ENCODE assay signal across 14 cellular contexts in genomic region chr5:2029206-2029605, GRCh38.
DNase-seq lines count a peak whose midpoint lies in the region; TF ChIP-seq lines count a peak whose summit lies in the region.
"Had no signal": no experiment of that assay in that cellular context is flagged by ENCODE, and none has a peak within 500 bp of the region (broad histone marks: within the 10 kb centered on the region; RNA-seq: fewer than 3 reads in every experiment).

No MANE protein-coding gene starts in this region.

- H3K4me2 ChIP-seq in mammary epithelial cell (ENCODE audit: insufficient read depth, low read depth, low read length): no peak overlapping the region
- H3K4me2 ChIP-seq: BLaER1 treated with 17β-estradiol and CSF1 and Interleukin-3, amounts not matched to agents 10 nM and 100 nM had no signal

- no peaks in the 10 kb centered on the region for H3K36me3 ChIP-seq in MG63
- H3K36me3 ChIP-seq in mammary epithelial cell (ENCODE audit: insufficient read depth, low read length): no peaks in the 10 kb centered on the region
- no peaks in the 10 kb centered on the region for H3K36me3 ChIP-seq in spleen
- no peaks in the 10 kb centered on the region for H3K36me3 ChIP-seq in A673 (ENCODE audit: insufficient read depth, low read length, poor library complexity, severe bottlenecking)
- H3K36me3 ChIP-seq: BLaER1 treated with 17β-estradiol and CSF1 and Interleukin-3, amounts not matched to agents 10 nM and 100 nM had no signal

- no peaks in the 10 kb centered on the region for H3K4me1 ChIP-seq in mammary epithelial cell (ENCODE audit: insufficient read depth, low read length)
- H3K4me1 ChIP-seq in spleen: no peaks in the 10 kb centered on the region
- no peaks in the 10 kb centered on the region for H3K4me1 ChIP-seq in A673 (ENCODE audit: insufficient read depth, low read length, poor library complexity, severe bottlenecking)

- H3K9ac ChIP-seq in mammary epithelial cell (ENCODE audit: insufficient read depth, low read length): no peak overlapping the region
- H3K9ac ChIP-seq: BLaER1 treated with 17β-estradiol and CSF1 and Interleukin-3, amounts not matched to agents 10 nM and 100 nM had no signal

- TF ChIP-seq CTCF in mammary epithelial cell (conservative IDR thresholded peaks at IDR 0.05 in 1 of 2, IDR thresholded peaks at IDR 0.05 in 1 of 2; ENCODE audit: extremely low read depth in 1 of 2, insufficient read depth in 1 of 2, low read depth in 1 of 2, low read length in 2 of 2) (no peak), fibroblast of villous mesenchyme (IDR thresholded peaks at IDR 0.05; ENCODE audit: insufficient read depth, low read depth, low read length) (no peak), spleen (IDR thresholded peaks at IDR 0.05 in 8 of 11, conservative IDR thresholded peaks at IDR 0.05 in 3 of 11) (no peak), A673 (conservative IDR thresholded peaks at IDR 0.05; ENCODE audit: low read depth, low read length) (no peak)

- BruUV-seq in mammary epithelial cell (replicated peaks; lab: Mats Ljungman, UMichigan) (no TSS peak), A673 (replicated peaks; lab: Mats Ljungman, UMichigan) (no TSS peak)

- no peak overlapping the region for H3K27ac ChIP-seq in mammary epithelial cell (ENCODE audit: insufficient read depth, low read depth, low read length)
- H3K27ac ChIP-seq in spleen: no peak overlapping the region
- H3K27ac ChIP-seq in A673 (ENCODE audit: low read depth, low read length, poor library complexity, severe bottlenecking): no peak overlapping the region
- H3K27ac ChIP-seq: BLaER1 treated with 17β-estradiol and CSF1 and Interleukin-3, amounts not matched to agents 10 nM and 100 nM had no signal

- CTCF ChIA-PET in mammary epithelial cell (lab: Charles Lee; ENCODE audit: low non-redundant PET): no interaction called here
- CTCF ChIA-PET in A673 (lab: Charles Lee): no interaction called here

- H3K4me3 ChIP-seq in MG63: no peak overlapping the region
- H3K4me3 ChIP-seq in mammary epithelial cell (replicated peaks in 1 of 3; ENCODE audit: insufficient read depth in 1 of 3, low read depth in 2 of 3, low read length in 3 of 3): no peak overlapping the region
- H3K4me3 ChIP-seq in fibroblast of villous mesenchyme (ENCODE audit: low read depth, low read length): no peak overlapping the region
- H3K4me3 ChIP-seq in spleen: no peak overlapping the region
- H3K4me3 ChIP-seq in A673 (ENCODE audit: low read depth, low read length, poor library complexity, severe bottlenecking): no peak overlapping the region
- H3K4me3 ChIP-seq: BLaER1 treated with 17β-estradiol and CSF1 and Interleukin-3, amounts not matched to agents 10 nM and 100 nM had no signal

- in situ Hi-C loops in mammary epithelial cell (cut with MboI; ENCODE audit: low sequenced_read_pairs in 2 of 2): no loop called here
- in situ Hi-C loops in G401 (cut with HindIII; ENCODE audit: low sequenced_read_pairs): no loop called here

- H3K79me2 ChIP-seq in mammary epithelial cell (ENCODE audit: insufficient read depth, low read length): no peaks in the 10 kb centered on the region

- 54% methylated on average over 4 of the region's 4 CpGs for WGBS in mammary epithelial cell (ENCODE audit: low coverage, missing lambda C conversion rate)
- WGBS in spleen, 5 donors: 66 to 81% (median 73%) methylated on average over 4 of the region's 4 CpGs

- peak; percentile 47 for DNase-seq in MG63
- DNase-seq in mammary epithelial cell: peak; percentile 35
- DNase-seq in fibroblast of villous mesenchyme (ENCODE audit: low read depth): peak; percentile 74
- peak; percentile 2 for DNase-seq in stromal cell of bone marrow (ENCODE audit: low read depth)
- no peak for DNase-seq in G401 (ENCODE audit: low spot score)
- DNase-seq in spleen: no peak
- no peak for DNase-seq in anterior cingulate cortex (lab: John Stamatoyannopoulos, UW)
- no peak for DNase-seq in A673 (ENCODE audit: low spot score)
- DNase-seq: KG1, MM.1S, NCI-H1105 treated with DMSO at 0.1 percent for 48 hours, NCI-H187, SHP77 treated with DMSO at 0.1 percent for 48 hours had no signal

- H4K20me1 ChIP-seq in mammary epithelial cell (ENCODE audit: insufficient read depth, low read length): no peaks in the 10 kb centered on the region
- H4K20me1 ChIP-seq: BLaER1 treated with 17β-estradiol and CSF1 and Interleukin-3, amounts not matched to agents 10 nM and 100 nM had no signal

- TF ChIP-seq POLR2A in spleen (IDR thresholded peaks at IDR 0.05): no peak

- H2AFZ ChIP-seq in mammary epithelial cell (ENCODE audit: low read depth, low read length): no peak overlapping the region

- H3K9me3 ChIP-seq in MG63 (peaks cover 5% of the 10 kb centered on the region; the same call in 1 of the 2 replicates), mammary epithelial cell (replicated peaks; ENCODE audit: insufficient read depth, low read length) (no peaks in the 10 kb centered on the region), spleen (peaks cover 0 to 14% (median 3%) of the 10 kb centered on the region in 8 donors), A673 (ENCODE audit: low read depth, low read length, poor library complexity, severe bottlenecking) (no peaks in the 10 kb centered on the region)

- no peaks in the 10 kb centered on the region for H3K27me3 ChIP-seq in MG63
- H3K27me3 ChIP-seq in mammary epithelial cell (ENCODE audit: insufficient read depth, low read length): no peaks in the 10 kb centered on the region
- H3K27me3 ChIP-seq in spleen (replicated peaks in 1 of 7): peaks cover 0 to 47% (median 0%) of the 10 kb centered on the region in 7 donors
- peaks cover 80% of the 10 kb centered on the region for H3K27me3 ChIP-seq in A673 (replicated peaks; ENCODE audit: insufficient read depth, low read depth, low read length, poor library complexity)
- H3K27me3 ChIP-seq: BLaER1 treated with 17β-estradiol and CSF1 and Interleukin-3, amounts not matched to agents 10 nM and 100 nM had no signal

- POLR2A ChIA-PET in A673 (lab: Charles Lee; ENCODE audit: low non-redundant PET): no interaction called here

- intact Hi-C loops in mammary epithelial cell (cut with micrococcal nuclease) (no loop called here), spleen (cut with DNase I; ENCODE audit: low total_unique reads) (loop anchor here (10.0 kb wide), 1 partner anchor 284 kb away; no protein-coding TSS in a partner anchor), A673 (cut with micrococcal nuclease; ENCODE audit: unreplicated experiment) (no loop called here)

- dilution Hi-C loops in mammary epithelial cell (cut with HindIII; ENCODE audit: low sequenced_read_pairs): no loop called here

Comparison
In these comparisons a context has a peak if more than half of its experiments do, and no peak if none do; other contexts are left out.
1. DNase-seq: peak in MG63 (single experiment), mammary epithelial cell (single experiment), fibroblast of villous mesenchyme (single experiment) and stromal cell of bone marrow (single experiment); none in G401 (single experiment), spleen (single experiment), anterior cingulate cortex (0 of 58) and A673 (single experiment).